In genomic region chr4:2291705-2292651, GRCh38 we compare ENCODE assay signal across 1 cellular context.
TF ChIP-seq lines count a peak whose summit lies in the region.

No MANE protein-coding gene starts in this region.

TF ChIP-seq in SK-N-SH treated with all-trans-retinoic acid at 6 μM for 48 hours, 23 proteins besides CTCF, POLR2A, EP300 and RAD21 (continued from another document):
- TF ChIP-seq, protein P1, sequence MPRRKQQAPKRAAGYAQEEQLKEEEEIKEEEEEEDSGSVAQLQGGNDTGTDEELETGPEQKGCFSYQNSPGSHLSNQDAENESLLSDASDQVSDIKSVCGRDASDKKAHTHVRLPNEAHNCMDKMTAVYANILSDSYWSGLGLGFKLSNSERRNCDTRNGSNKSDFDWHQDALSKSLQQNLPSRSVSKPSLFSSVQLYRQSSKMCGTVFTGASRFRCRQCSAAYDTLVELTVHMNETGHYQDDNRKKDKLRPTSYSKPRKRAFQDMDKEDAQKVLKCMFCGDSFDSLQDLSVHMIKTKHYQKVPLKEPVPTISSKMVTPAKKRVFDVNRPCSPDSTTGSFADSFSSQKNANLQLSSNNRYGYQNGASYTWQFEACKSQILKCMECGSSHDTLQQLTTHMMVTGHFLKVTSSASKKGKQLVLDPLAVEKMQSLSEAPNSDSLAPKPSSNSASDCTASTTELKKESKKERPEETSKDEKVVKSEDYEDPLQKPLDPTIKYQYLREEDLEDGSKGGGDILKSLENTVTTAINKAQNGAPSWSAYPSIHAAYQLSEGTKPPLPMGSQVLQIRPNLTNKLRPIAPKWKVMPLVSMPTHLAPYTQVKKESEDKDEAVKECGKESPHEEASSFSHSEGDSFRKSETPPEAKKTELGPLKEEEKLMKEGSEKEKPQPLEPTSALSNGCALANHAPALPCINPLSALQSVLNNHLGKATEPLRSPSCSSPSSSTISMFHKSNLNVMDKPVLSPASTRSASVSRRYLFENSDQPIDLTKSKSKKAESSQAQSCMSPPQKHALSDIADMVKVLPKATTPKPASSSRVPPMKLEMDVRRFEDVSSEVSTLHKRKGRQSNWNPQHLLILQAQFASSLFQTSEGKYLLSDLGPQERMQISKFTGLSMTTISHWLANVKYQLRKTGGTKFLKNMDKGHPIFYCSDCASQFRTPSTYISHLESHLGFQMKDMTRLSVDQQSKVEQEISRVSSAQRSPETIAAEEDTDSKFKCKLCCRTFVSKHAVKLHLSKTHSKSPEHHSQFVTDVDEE (CRISPR knock-in tag; IDR thresholded peaks at IDR 0.05) = no peak
- TF ChIP-seq ARNTL (CRISPR knock-in tag; IDR thresholded peaks at IDR 0.05; ENCODE audit: borderline replicate concordance, low read depth) (no peak), POU6F1 (CRISPR knock-in tag; IDR thresholded peaks at IDR 0.05; ENCODE audit: borderline replicate concordance, low read depth) (no peak), ZFP3 (CRISPR knock-in tag; IDR thresholded peaks at IDR 0.05) (no peak), ZNF70 (CRISPR knock-in tag; IDR thresholded peaks at IDR 0.05) (no peak), ZNF565 (CRISPR knock-in tag; conservative IDR thresholded peaks at IDR 0.05; ENCODE audit: low read depth) (no peak), ZC3H10 (CRISPR knock-in tag; IDR thresholded peaks at IDR 0.05) (no peak), RARB (CRISPR knock-in tag; IDR thresholded peaks at IDR 0.05) (no peak), OSR1 (CRISPR knock-in tag; IDR thresholded peaks at IDR 0.05) (no peak), ZNF8 (CRISPR knock-in tag; IDR thresholded peaks at IDR 0.05) (no peak), PPARA (CRISPR knock-in tag; IDR thresholded peaks at IDR 0.05; ENCODE audit: borderline replicate concordance) (no peak), TOX (CRISPR knock-in tag; IDR thresholded peaks at IDR 0.05; ENCODE audit: borderline replicate concordance) (no peak), ZFP30 (CRISPR knock-in tag; IDR thresholded peaks at IDR 0.05) (no peak), ISL1 (CRISPR knock-in tag; IDR thresholded peaks at IDR 0.05) (no peak), GLIS3 (CRISPR knock-in tag; IDR thresholded peaks at IDR 0.05) (no peak)
- TF ChIP-seq, protein P2, sequence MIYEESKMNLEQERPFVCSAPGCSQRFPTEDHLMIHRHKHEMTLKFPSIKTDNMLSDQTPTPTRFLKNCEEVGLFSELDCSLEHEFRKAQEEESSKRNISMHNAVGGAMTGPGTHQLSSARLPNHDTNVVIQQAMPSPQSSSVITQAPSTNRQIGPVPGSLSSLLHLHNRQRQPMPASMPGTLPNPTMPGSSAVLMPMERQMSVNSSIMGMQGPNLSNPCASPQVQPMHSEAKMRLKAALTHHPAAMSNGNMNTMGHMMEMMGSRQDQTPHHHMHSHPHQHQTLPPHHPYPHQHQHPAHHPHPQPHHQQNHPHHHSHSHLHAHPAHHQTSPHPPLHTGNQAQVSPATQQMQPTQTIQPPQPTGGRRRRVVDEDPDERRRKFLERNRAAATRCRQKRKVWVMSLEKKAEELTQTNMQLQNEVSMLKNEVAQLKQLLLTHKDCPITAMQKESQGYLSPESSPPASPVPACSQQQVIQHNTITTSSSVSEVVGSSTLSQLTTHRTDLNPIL (CRISPR knock-in tag; IDR thresholded peaks at IDR 0.05; ENCODE audit: low read depth) = no peak
